ENCODE assay signal across 7 cellular contexts in the genomic region with DNA sequence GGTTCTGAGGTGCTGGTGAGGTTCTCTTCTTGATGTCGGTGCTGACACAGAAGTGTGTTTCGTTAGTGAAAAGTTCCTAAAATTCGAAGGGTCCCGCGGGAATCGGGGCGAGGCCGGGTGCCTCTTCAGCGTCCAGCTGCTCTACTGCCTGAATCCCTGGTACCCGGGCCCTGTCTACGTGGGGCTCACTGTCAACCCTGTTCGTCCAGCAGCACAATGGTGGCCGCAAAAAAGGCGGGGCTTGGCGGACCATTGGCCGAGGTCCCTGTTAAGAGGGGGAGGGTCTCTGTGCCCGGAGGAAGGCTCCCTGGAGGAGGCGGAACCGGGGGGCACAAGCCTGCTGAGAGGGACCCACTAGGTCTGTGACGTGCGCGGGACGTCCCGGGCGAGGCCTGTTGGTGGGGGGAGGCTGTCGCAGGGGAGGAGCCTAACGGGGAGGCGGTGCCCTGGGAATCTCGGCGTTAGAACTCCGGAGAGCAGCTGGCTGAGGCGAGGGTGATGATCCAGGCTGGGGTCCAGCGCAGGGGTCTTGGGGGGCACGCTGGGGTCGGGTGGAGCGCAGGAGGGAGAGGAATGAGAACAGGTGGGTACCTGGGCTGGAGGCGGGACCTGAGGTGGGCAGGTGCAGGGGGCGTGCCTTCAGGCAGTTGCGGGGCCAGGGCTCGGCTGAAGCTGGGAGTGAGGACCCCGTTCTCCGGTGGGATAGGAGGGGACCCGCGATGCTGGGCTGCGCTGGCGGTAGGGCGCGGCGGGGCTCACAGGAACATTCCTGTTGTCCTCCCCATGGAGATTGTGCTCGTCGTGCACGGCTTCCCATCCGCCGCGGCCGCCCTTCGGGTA. TPM values are rescaled to one million over a fixed set of nuclear protein-coding genes. Genes with fewer than 3 reads are reported as not detected.
DNase-seq lines count a peak whose midpoint lies in the region; ATAC-seq and TF ChIP-seq lines count a peak whose summit lies in the region.
"Not testable (repeated sequence)": the region's sequence is repeated elsewhere in the genome, so short reads cannot be mapped to it uniquely, and the experiment has no call there.

No MANE protein-coding gene starts in this region.

- H2BK15ac ChIP-seq in IMR-90 (ENCODE audit: low read depth, low read length), result not testable (repeated sequence)

- not testable (repeated sequence) for H3K4ac ChIP-seq in IMR-90 (ENCODE audit: low read depth, low read length)

- CTCF ChIA-PET in IMR-90 (lab: Yijun Ruan, JAX); naive thymus-derived CD4-positive, alpha-beta T cell (lab: Charles Lee): not testable (repeated sequence)

- H2AK5ac ChIP-seq in IMR-90 (ENCODE audit: low read depth, low read length), result not testable (repeated sequence)

- not testable (repeated sequence) for H2BK5ac ChIP-seq in IMR-90 (ENCODE audit: low read depth, low read length, poor library complexity, severe bottlenecking)

- not testable (repeated sequence) for TF ChIP-seq CTCF in IMR-90 (conservative IDR thresholded peaks at IDR 0.05; ENCODE audit: low read depth, low read length)

- not testable (repeated sequence) for DNase-seq in IMR-90; activated naive CD4-positive, alpha-beta T cell treated with anti-CD3 and anti-CD28 coated beads, Interleukin-2, amount 50 U/mL, for 72 hours (ENCODE audit: low spot score in 2 of 2); naive thymus-derived CD4-positive, alpha-beta T cell
- DNase-seq in left colon, result peak in 1 of 2 donors; percentile 1

- not testable (repeated sequence) for H3K9me1 ChIP-seq in IMR-90 (ENCODE audit: insufficient read depth, low read length)

- H4K8ac ChIP-seq in IMR-90 (ENCODE audit: low read depth in 2 of 2, low read length in 2 of 2), result not testable (repeated sequence)

- dilution Hi-C loops in IMR-90 (cut with HindIII; ENCODE audit: low sequenced_read_pairs, unreplicated experiment), result not testable (repeated sequence)

- H2AK9ac ChIP-seq in IMR-90 (replicated peaks; ENCODE audit: low read depth, low read length, poor library complexity), result not testable (repeated sequence)

- not testable (repeated sequence) for H4K5ac ChIP-seq in IMR-90 (ENCODE audit: low read depth, low read length)

- H3K36me3 ChIP-seq in IMR-90 (ENCODE audit: control insufficient read depth, insufficient read depth, low read length); naive thymus-derived CD4-positive, alpha-beta T cell (ENCODE audit: control insufficient read depth in 2 of 3, insufficient read depth in 3 of 3, low read length in 3 of 3): not testable (repeated sequence)

- H3K9me3 ChIP-seq in IMR-90 (ENCODE audit: control insufficient read depth, insufficient read depth, low read length); naive thymus-derived CD4-positive, alpha-beta T cell (ENCODE audit: control insufficient read depth in 2 of 3, low read length in 3 of 3): not testable (repeated sequence)

- not testable (repeated sequence) for H3K23ac ChIP-seq in IMR-90 (ENCODE audit: low read depth, low read length)

- not testable (repeated sequence) for H3K9ac ChIP-seq in IMR-90 (ENCODE audit: low read depth, low read length)

- in situ Hi-C loops in IMR-90 (cut with MboI; ENCODE audit: low sequenced_read_pairs), result not testable (repeated sequence)

- TF ChIP-seq RAD21 in IMR-90 (IDR thresholded peaks at IDR 0.05; ENCODE audit: low read length), result not testable (repeated sequence)

- not testable (repeated sequence) for H3K27ac ChIP-seq in IMR-90 (ENCODE audit: insufficient read depth, low read length); naive thymus-derived CD4-positive, alpha-beta T cell (ENCODE audit: low read depth, low read length)

- not testable (repeated sequence) for TF ChIP-seq POLR2A in IMR-90 (IDR thresholded peaks at IDR 0.05; ENCODE audit: low read depth, low read length)

- not testable (repeated sequence) for H4K91ac ChIP-seq in IMR-90 (ENCODE audit: insufficient read depth, low read depth, low read length)

- H3K4me1 Mint-ChIP-seq in naive thymus-derived CD4-positive, alpha-beta T cell; stimulated activated memory B cell treated with anti-CD40 and anti-IgM and Interleukin-4, amounts not matched to agents 10 μg/mL and 1 μg/mL and 100 μg/mL, for 72 hours: not testable (repeated sequence)

- not testable (repeated sequence) for H3K27me3 Mint-ChIP-seq in naive thymus-derived CD4-positive, alpha-beta T cell; stimulated activated memory B cell treated with anti-CD40 and anti-IgM and Interleukin-4, amounts not matched to agents 10 μg/mL and 1 μg/mL and 100 μg/mL, for 72 hours

- not testable (repeated sequence) for H3K36me3 Mint-ChIP-seq in activated naive CD4-positive, alpha-beta T cell treated with anti-CD3 and anti-CD28 coated beads, Interleukin-2, amount 50 U/mL, for 72 hours; naive thymus-derived CD4-positive, alpha-beta T cell; stimulated activated memory B cell treated with anti-CD40 and anti-IgM and Interleukin-4, amounts not matched to agents 10 μg/mL and 1 μg/mL and 100 μg/mL, for 72 hours

- H4K20me1 ChIP-seq in IMR-90 (ENCODE audit: insufficient read depth, low read length), result not testable (repeated sequence)

- not testable (repeated sequence) for H3K4me2 ChIP-seq in IMR-90 (ENCODE audit: low read depth, low read length)

- not testable (repeated sequence) for H3K27me3 ChIP-seq in IMR-90 (ENCODE audit: control insufficient read depth, insufficient read depth, low read length); naive thymus-derived CD4-positive, alpha-beta T cell (ENCODE audit: control insufficient read depth in 2 of 2, insufficient read depth in 2 of 2, low read length in 2 of 2)

- H2AFZ ChIP-seq in IMR-90 (replicated peaks; ENCODE audit: low read length, poor library complexity), result not testable (repeated sequence)

- H2BK120ac ChIP-seq in IMR-90 (ENCODE audit: low read depth, low read length), result not testable (repeated sequence)

- not testable (repeated sequence) for H3K4me3 ChIP-seq in IMR-90 (ENCODE audit: insufficient read depth, low read depth, low read length); naive thymus-derived CD4-positive, alpha-beta T cell (ENCODE audit: low read length)

- intact Hi-C loops in IMR-90 (cut with micrococcal nuclease); left colon (cut with DNase I, micrococcal nuclease); naive thymus-derived CD4-positive, alpha-beta T cell (cut with micrococcal nuclease): not testable (repeated sequence)

- ATAC-seq in IMR-90 (ENCODE audit: low read depth) (peak; percentile 67), esophagus mucosa (peak; percentile 24), left colon (peak; percentile 59)
- ATAC-seq in activated CD4-positive, CD25-positive, alpha-beta regulatory T cell treated with anti-CD3 and anti-CD28 coated beads, Interleukin-2, amount 50 U/mL, for 24 hours, result peak; percentile 66 to 68
- ATAC-seq in activated naive CD4-positive, alpha-beta T cell treated with anti-CD3 and anti-CD28 coated beads, Interleukin-2, amount 50 U/mL, for 72 hours, result peak; percentile 45 to 70
- peak; percentile 72 for ATAC-seq in naive thymus-derived CD4-positive, alpha-beta T cell
- ATAC-seq in stimulated activated memory B cell treated with anti-CD40 and anti-IgM and Interleukin-4, amounts not matched to agents 10 μg/mL and 1 μg/mL and 100 μg/mL, for 72 hours, result peak; percentile 66

- POLR2A ChIA-PET in IMR-90 (lab: Charles Lee; ENCODE audit: unreplicated experiment); naive thymus-derived CD4-positive, alpha-beta T cell (lab: Charles Lee): not testable (repeated sequence)

- WGBS in IMR-90 (ENCODE audit: extremely low coverage in 2 of 2, insufficient read length in 1 of 2), 2 experiments, result no CpG with 5 or more reads among the region's 57 CpGs

- H3K27ac Mint-ChIP-seq in activated naive CD4-positive, alpha-beta T cell treated with anti-CD3 and anti-CD28 coated beads, Interleukin-2, amount 50 U/mL, for 72 hours; naive thymus-derived CD4-positive, alpha-beta T cell; stimulated activated memory B cell treated with anti-CD40 and anti-IgM and Interleukin-4, amounts not matched to agents 10 μg/mL and 1 μg/mL and 100 μg/mL, for 72 hours: not testable (repeated sequence)

- not testable (repeated sequence) for H2BK20ac ChIP-seq in IMR-90 (ENCODE audit: low read depth, low read length)

- H3K4me1 ChIP-seq in IMR-90 (ENCODE audit: control insufficient read depth, insufficient read depth, low read length); naive thymus-derived CD4-positive, alpha-beta T cell (ENCODE audit: control insufficient read depth in 2 of 2, insufficient read depth in 2 of 2, low read length in 2 of 2): not testable (repeated sequence)

- H3K9me3 Mint-ChIP-seq in activated naive CD4-positive, alpha-beta T cell treated with anti-CD3 and anti-CD28 coated beads, Interleukin-2, amount 50 U/mL, for 72 hours; naive thymus-derived CD4-positive, alpha-beta T cell; stimulated activated memory B cell treated with anti-CD40 and anti-IgM and Interleukin-4, amounts not matched to agents 10 μg/mL and 1 μg/mL and 100 μg/mL, for 72 hours: not testable (repeated sequence)

- not testable (repeated sequence) for H3K18ac ChIP-seq in IMR-90 (ENCODE audit: low read depth, low read length)

- not testable (repeated sequence) for H3K56ac ChIP-seq in IMR-90 (ENCODE audit: extremely low read depth, insufficient read depth, low read length)

- not testable (repeated sequence) for H3K14ac ChIP-seq in IMR-90 (replicated peaks; ENCODE audit: low read depth, low read length)

- not testable (repeated sequence) for H3K79me1 ChIP-seq in IMR-90 (ENCODE audit: low read depth in 1 of 2, low read length in 2 of 2)

- H3K4me3 Mint-ChIP-seq in naive thymus-derived CD4-positive, alpha-beta T cell; stimulated activated memory B cell treated with anti-CD40 and anti-IgM and Interleukin-4, amounts not matched to agents 10 μg/mL and 1 μg/mL and 100 μg/mL, for 72 hours: not testable (repeated sequence)

- not testable (repeated sequence) for BruUV-seq in IMR-90 (replicated peaks; lab: Mats Ljungman, UMichigan)

RNA-seq across cellular contexts. Expression of a gene that starts 6.5 kb away (rescaled TPM):
- total RNA-seq in IMR-90 (2012; rRNA removed), result 0.28 and 1.1 TPM in 2 replicates
- 2.4 and 2.5 TPM in 2 replicates for polyA plus RNA-seq in IMR-90 (2012; rRNA removed)
- 0.65 TPM in 1 of 2 replicates, not detected in the other for polyA plus RNA-seq in IMR-90 (2012; cell fraction: cytosol; rRNA removed)
- polyA plus RNA-seq in IMR-90 (2012; cell fraction: nucleus; rRNA removed; ENCODE audit: low replicate concordance), result 7.1 and 8.9 TPM in 2 replicates
- 1 to 10 TPM; 2.6 to 5.2 TPM for total RNA-seq in activated naive CD4-positive, alpha-beta T cell treated with anti-CD3 and anti-CD28 coated beads, Interleukin-2, amount 50 U/mL, for 72 hours
- 2.2 TPM for total RNA-seq in esophagus mucosa
- 10 to 100 TPM; 13.3 to 21.9 TPM for total RNA-seq in left colon
- total RNA-seq in naive thymus-derived CD4-positive, alpha-beta T cell, result 1 to 10 TPM; 2.0 to 9.1 (median 6.0) TPM
- polyA plus RNA-seq in naive thymus-derived CD4-positive, alpha-beta T cell, result 1 to 10 TPM in 1 of 2 donors, not detected in 1; 1.4 TPM

RNA-seq across cellular contexts. Expression of a gene that starts 11.9 kb away (rescaled TPM):
- total RNA-seq in IMR-90 (2012; rRNA removed), result 8.3 and 9.3 TPM in 2 replicates
- polyA plus RNA-seq in IMR-90 (2012; rRNA removed), result 15.8 and 19.6 TPM in 2 replicates
- 13.2 and 33.9 TPM in 2 replicates for polyA plus RNA-seq in IMR-90 (2012; cell fraction: cytosol; rRNA removed)
- polyA plus RNA-seq in IMR-90 (2012; cell fraction: nucleus; rRNA removed; ENCODE audit: low replicate concordance), result 32.4 and 93.2 TPM in 2 replicates
- total RNA-seq in activated naive CD4-positive, alpha-beta T cell treated with anti-CD3 and anti-CD28 coated beads, Interleukin-2, amount 50 U/mL, for 72 hours, result 10 to 100 TPM; 73.8 to 96.1 TPM
- 24.3 TPM for total RNA-seq in esophagus mucosa
- total RNA-seq in left colon, result 10 to 100 TPM; 29.1 to 36.8 TPM
- total RNA-seq in naive thymus-derived CD4-positive, alpha-beta T cell, result 10 to 100 TPM; 19.6 to 46.5 (median 44.3) TPM
- 10 to 100 TPM in 1 of 2 donors, 1 to 10 TPM in 1; 3.4 to 11.9 TPM for polyA plus RNA-seq in naive thymus-derived CD4-positive, alpha-beta T cell

RNA-seq across cellular contexts. Expression of a gene that starts 12.1 kb away (rescaled TPM):
- 7.2 and 11.9 TPM in 2 replicates for total RNA-seq in IMR-90 (2012; rRNA removed)
- polyA plus RNA-seq in IMR-90 (2012; rRNA removed), result 32.1 and 38.0 TPM in 2 replicates
- polyA plus RNA-seq in IMR-90 (2012; cell fraction: cytosol; rRNA removed), result 12.2 and 27.2 TPM in 2 replicates
- 4.1 and 6.6 TPM in 2 replicates for polyA plus RNA-seq in IMR-90 (2012; cell fraction: nucleus; rRNA removed; ENCODE audit: low replicate concordance)
- 10 to 100 TPM; 14.3 to 25.5 TPM for total RNA-seq in activated naive CD4-positive, alpha-beta T cell treated with anti-CD3 and anti-CD28 coated beads, Interleukin-2, amount 50 U/mL, for 72 hours
- 6.1 TPM for total RNA-seq in esophagus mucosa
- total RNA-seq in left colon, result 10 to 100 TPM in 1 of 2 donors, 1 to 10 TPM in 1; 6.3 to 10.6 TPM
- total RNA-seq in naive thymus-derived CD4-positive, alpha-beta T cell, result 10 to 100 TPM in 4 of 5 experiments, 1 to 10 TPM in 1; 8.6 to 18.9 (median 11.5) TPM
- polyA plus RNA-seq in naive thymus-derived CD4-positive, alpha-beta T cell, result 10 to 100 TPM; 14.0 to 21.2 TPM

RNA-seq across cellular contexts. Expression of a gene that starts 40.0 kb away (rescaled TPM):
- 3.9 and 5.6 TPM in 2 replicates for total RNA-seq in IMR-90 (2012; rRNA removed)
- polyA plus RNA-seq in IMR-90 (2012; rRNA removed), result 15.0 and 18.0 TPM in 2 replicates
- polyA plus RNA-seq in IMR-90 (2012; cell fraction: cytosol; rRNA removed), result 5.2 and 9.1 TPM in 2 replicates
- 128 and 151 TPM in 2 replicates for polyA plus RNA-seq in IMR-90 (2012; cell fraction: nucleus; rRNA removed; ENCODE audit: low replicate concordance)
- total RNA-seq in activated naive CD4-positive, alpha-beta T cell treated with anti-CD3 and anti-CD28 coated beads, Interleukin-2, amount 50 U/mL, for 72 hours, result 10 to 100 TPM; 80.4 to 93.3 TPM
- 18.8 TPM for total RNA-seq in esophagus mucosa
- total RNA-seq in left colon, result 100 to 1,000 TPM in 1 of 2 donors, 10 to 100 TPM in 1; 89.1 to 109 TPM
- 100 to 1,000 TPM in 2 of 5 experiments, 10 to 100 TPM in 3; 73.1 to 189 (median 88.3) TPM for total RNA-seq in naive thymus-derived CD4-positive, alpha-beta T cell
- 1 to 10 TPM; 3.7 to 9.5 TPM for polyA plus RNA-seq in naive thymus-derived CD4-positive, alpha-beta T cell

RNA-seq across cellular contexts. Expression of a gene that starts 59.7 kb away (rescaled TPM):
- under 0.01 TPM in 2 replicates for total RNA-seq in IMR-90 (2012; rRNA removed)
- 1.8 and 2.1 TPM in 2 replicates for polyA plus RNA-seq in IMR-90 (2012; rRNA removed)
- polyA plus RNA-seq in IMR-90 (2012; cell fraction: cytosol; rRNA removed), result 0.37 and 0.66 TPM in 2 replicates
- polyA plus RNA-seq in IMR-90 (2012; cell fraction: nucleus; rRNA removed; ENCODE audit: low replicate concordance), result 14.8 and 19.7 TPM in 2 replicates
- total RNA-seq in activated naive CD4-positive, alpha-beta T cell treated with anti-CD3 and anti-CD28 coated beads, Interleukin-2, amount 50 U/mL, for 72 hours, result 1 to 10 TPM; 2.3 to 4.7 TPM
- 0.44 TPM for total RNA-seq in esophagus mucosa
- total RNA-seq in left colon, result 1 to 10 TPM in 1 of 2 donors, under 1 TPM in 1; 0.79 to 1.7 TPM
- total RNA-seq in naive thymus-derived CD4-positive, alpha-beta T cell, result 1 to 10 TPM; 2.1 to 4.9 (median 2.6) TPM
- under 1 TPM; 0.20 to 0.67 TPM for polyA plus RNA-seq in naive thymus-derived CD4-positive, alpha-beta T cell
